Comparison of ENCODE assay signal across 8 cellular contexts in genomic region chr10:80202934-80203834, GRCh38. TPM values are rescaled to one million over a fixed set of nuclear protein-coding genes. Genes with fewer than 3 reads are reported as not detected.
DNase-seq lines count a peak whose midpoint lies in the region; ATAC-seq and TF ChIP-seq lines count a peak whose summit lies in the region.

No MANE protein-coding gene starts in this region.

- POLR2A ChIA-PET in T-cell (lab: Charles Lee), result interaction anchor here (0.7 to 2.5 kb wide), 3 partner anchors 15 to 27 kb away, joined by 7 to 13 read pairs (median 10); no protein-coding TSS in a partner anchor

- no peaks in the 10 kb centered on the region for H3K27me3 Mint-ChIP-seq in T-cell

- peak overlapping the region; percentile 87 to 92 for H3K27ac Mint-ChIP-seq in T-cell

- peak overlapping the region; percentile 11; the same call in 1 of the 2 replicates for H3K27ac ChIP-seq in DOHH2 (ENCODE audit: low read depth, low read length)

- peak overlapping the region; percentile 86 for H3K4me3 ChIP-seq in DOHH2 (ENCODE audit: low read length)

- H3K36me3 ChIP-seq in DOHH2 (ENCODE audit: control insufficient read depth, low read length), result peaks cover 19% of the 10 kb centered on the region

- TF ChIP-seq CTCF in DOHH2 (IDR thresholded peaks at IDR 0.05; ENCODE audit: low read depth, low read length, poor library complexity, severe bottlenecking), result peak; percentile 79

- ATAC-seq in GM19467 (IDR thresholded peaks at IDR 0.05; ENCODE audit: unreplicated experiment) (peak; percentile 54), HG03571 (IDR thresholded peaks at IDR 0.05; ENCODE audit: unreplicated experiment) (peak; percentile 53), T-cell (replicated peaks in 1 of 4) (peak; percentile 54 to 62 (median 59))

- no peaks in the 10 kb centered on the region for H3K9me2 ChIP-seq in DOHH2 (replicated peaks; ENCODE audit: control insufficient read depth, low read length)

- peak overlapping the region; percentile 89 for H3K4me2 ChIP-seq in DOHH2 (ENCODE audit: low read length)

- H3K4me3 Mint-ChIP-seq in T-cell, result peak overlapping the region; percentile 83 to 98 (median 97)

- H3K9me3 Mint-ChIP-seq in T-cell, result no peaks in the 10 kb centered on the region

- 0 out of 2 replicates have a peak, but pooled peaks cover 4% of the 10 kb centered on the region for H3F3A ChIP-seq in DOHH2 (ENCODE audit: control insufficient read depth, insufficient read depth)

- H4K20me1 ChIP-seq in DOHH2 (ENCODE audit: control insufficient read depth, insufficient read depth, low read depth, low read length), result peaks cover 5% of the 10 kb centered on the region

- H3K79me2 ChIP-seq in DOHH2 (ENCODE audit: control insufficient read depth, low read length), result peaks cover 71% of the 10 kb centered on the region

- peak; percentile 23 to 70 (median 56) for DNase-seq in T-cell
- peak; percentile 92 for DNase-seq in astrocyte of the hippocampus (ENCODE audit: low read depth, low spot score)
- peak; percentile 55 for DNase-seq in inferior parietal cortex (ENCODE audit: extremely low spot score)
- peak; percentile 80 for DNase-seq in stimulated activated CD4-positive, alpha-beta T cell treated with anti-CD3 and anti-CD28 coated beads, Interleukin-1b, Interleukin-23, amount 100 ng/mL, for 48 hours
- no peak for DNase-seq in SK-N-DZ (ENCODE audit: low spot score)

- no peaks in the 10 kb centered on the region for H3K27me3 ChIP-seq in DOHH2 (ENCODE audit: control insufficient read depth, low read length)

- H3K9me3 ChIP-seq in DOHH2 (ENCODE audit: control insufficient read depth, insufficient read depth, low read length), result no peaks in the 10 kb centered on the region

- peaks cover 65 to 70% (median 70%) of the 10 kb centered on the region in 3 donors for H3K4me1 Mint-ChIP-seq in T-cell

- peaks cover 35% of the 10 kb centered on the region for H3K4me1 ChIP-seq in DOHH2 (ENCODE audit: control insufficient read depth, low read length)

- H3K36me3 Mint-ChIP-seq in T-cell, result peaks cover 12% of the 10 kb centered on the region

- CTCF ChIA-PET in T-cell (lab: Charles Lee), result interaction anchor here (0.8 to 4.1 kb wide), 11 partner anchors 12 to 59 kb away, joined by 3 to 44 read pairs (median 4); no protein-coding TSS in a partner anchor

RNA-seq across cellular contexts. Expression of gene ANXA11, which starts 2.2 kb away (rescaled TPM):
- 100 to 1,000 TPM; 196 to 222 (median 208) TPM for total RNA-seq in T-cell
- polyA plus RNA-seq in SK-N-DZ (2014; cell fraction: cytosol; rRNA removed), result 1.2 and 1.7 TPM in 2 replicates
- 0.92 and 1.2 TPM in 2 replicates for polyA plus RNA-seq in SK-N-DZ (2014; cell fraction: nucleus; rRNA removed)
